2 cellular contexts compared by ENCODE assay signal in the genomic region with DNA sequence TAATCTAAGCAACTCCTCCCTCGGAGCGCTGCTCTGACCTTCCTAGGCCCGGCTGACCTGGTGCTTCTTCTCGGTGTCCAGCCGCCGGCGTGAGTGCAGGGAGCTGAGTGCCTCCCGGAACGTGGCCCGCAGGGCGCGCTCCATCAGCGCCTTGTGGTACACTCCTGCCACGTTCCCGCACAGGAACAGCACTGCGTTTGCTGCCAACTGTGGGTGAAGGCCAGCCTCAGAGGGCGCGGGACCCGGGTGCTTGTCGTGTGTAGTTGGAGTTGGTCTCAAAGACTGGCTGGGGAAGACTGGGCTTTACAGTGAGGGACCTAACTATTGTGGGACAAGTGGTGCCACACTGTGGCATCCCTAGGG.
TF ChIP-seq lines count a peak whose summit lies in the region.

No MANE protein-coding gene starts in this region.

TF ChIP-seq in GM23338, 12 proteins besides CTCF, POLR2A, EP300 and RAD21 (continued from another document):
- TF ChIP-seq, protein P1, sequence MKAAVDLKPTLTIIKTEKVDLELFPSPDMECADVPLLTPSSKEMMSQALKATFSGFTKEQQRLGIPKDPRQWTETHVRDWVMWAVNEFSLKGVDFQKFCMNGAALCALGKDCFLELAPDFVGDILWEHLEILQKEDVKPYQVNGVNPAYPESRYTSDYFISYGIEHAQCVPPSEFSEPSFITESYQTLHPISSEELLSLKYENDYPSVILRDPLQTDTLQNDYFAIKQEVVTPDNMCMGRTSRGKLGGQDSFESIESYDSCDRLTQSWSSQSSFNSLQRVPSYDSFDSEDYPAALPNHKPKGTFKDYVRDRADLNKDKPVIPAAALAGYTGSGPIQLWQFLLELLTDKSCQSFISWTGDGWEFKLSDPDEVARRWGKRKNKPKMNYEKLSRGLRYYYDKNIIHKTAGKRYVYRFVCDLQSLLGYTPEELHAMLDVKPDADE (IDR thresholded peaks at IDR 0.05), result no peak
- TF ChIP-seq, protein P2, sequence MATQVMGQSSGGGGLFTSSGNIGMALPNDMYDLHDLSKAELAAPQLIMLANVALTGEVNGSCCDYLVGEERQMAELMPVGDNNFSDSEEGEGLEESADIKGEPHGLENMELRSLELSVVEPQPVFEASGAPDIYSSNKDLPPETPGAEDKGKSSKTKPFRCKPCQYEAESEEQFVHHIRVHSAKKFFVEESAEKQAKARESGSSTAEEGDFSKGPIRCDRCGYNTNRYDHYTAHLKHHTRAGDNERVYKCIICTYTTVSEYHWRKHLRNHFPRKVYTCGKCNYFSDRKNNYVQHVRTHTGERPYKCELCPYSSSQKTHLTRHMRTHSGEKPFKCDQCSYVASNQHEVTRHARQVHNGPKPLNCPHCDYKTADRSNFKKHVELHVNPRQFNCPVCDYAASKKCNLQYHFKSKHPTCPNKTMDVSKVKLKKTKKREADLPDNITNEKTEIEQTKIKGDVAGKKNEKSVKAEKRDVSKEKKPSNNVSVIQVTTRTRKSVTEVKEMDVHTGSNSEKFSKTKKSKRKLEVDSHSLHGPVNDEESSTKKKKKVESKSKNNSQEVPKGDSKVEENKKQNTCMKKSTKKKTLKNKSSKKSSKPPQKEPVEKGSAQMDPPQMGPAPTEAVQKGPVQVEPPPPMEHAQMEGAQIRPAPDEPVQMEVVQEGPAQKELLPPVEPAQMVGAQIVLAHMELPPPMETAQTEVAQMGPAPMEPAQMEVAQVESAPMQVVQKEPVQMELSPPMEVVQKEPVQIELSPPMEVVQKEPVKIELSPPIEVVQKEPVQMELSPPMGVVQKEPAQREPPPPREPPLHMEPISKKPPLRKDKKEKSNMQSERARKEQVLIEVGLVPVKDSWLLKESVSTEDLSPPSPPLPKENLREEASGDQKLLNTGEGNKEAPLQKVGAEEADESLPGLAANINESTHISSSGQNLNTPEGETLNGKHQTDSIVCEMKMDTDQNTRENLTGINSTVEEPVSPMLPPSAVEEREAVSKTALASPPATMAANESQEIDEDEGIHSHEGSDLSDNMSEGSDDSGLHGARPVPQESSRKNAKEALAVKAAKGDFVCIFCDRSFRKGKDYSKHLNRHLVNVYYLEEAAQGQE (IDR thresholded peaks at IDR 0.05; ENCODE audit: unreplicated experiment), result no peak
- TF ChIP-seq JUNB (IDR thresholded peaks at IDR 0.05; ENCODE audit: unreplicated experiment), result no peak

TF ChIP-seq in HepG2, 621 proteins besides CTCF, POLR2A, EP300 and RAD21 (continued from another document):
- TF ChIP-seq, protein P3, sequence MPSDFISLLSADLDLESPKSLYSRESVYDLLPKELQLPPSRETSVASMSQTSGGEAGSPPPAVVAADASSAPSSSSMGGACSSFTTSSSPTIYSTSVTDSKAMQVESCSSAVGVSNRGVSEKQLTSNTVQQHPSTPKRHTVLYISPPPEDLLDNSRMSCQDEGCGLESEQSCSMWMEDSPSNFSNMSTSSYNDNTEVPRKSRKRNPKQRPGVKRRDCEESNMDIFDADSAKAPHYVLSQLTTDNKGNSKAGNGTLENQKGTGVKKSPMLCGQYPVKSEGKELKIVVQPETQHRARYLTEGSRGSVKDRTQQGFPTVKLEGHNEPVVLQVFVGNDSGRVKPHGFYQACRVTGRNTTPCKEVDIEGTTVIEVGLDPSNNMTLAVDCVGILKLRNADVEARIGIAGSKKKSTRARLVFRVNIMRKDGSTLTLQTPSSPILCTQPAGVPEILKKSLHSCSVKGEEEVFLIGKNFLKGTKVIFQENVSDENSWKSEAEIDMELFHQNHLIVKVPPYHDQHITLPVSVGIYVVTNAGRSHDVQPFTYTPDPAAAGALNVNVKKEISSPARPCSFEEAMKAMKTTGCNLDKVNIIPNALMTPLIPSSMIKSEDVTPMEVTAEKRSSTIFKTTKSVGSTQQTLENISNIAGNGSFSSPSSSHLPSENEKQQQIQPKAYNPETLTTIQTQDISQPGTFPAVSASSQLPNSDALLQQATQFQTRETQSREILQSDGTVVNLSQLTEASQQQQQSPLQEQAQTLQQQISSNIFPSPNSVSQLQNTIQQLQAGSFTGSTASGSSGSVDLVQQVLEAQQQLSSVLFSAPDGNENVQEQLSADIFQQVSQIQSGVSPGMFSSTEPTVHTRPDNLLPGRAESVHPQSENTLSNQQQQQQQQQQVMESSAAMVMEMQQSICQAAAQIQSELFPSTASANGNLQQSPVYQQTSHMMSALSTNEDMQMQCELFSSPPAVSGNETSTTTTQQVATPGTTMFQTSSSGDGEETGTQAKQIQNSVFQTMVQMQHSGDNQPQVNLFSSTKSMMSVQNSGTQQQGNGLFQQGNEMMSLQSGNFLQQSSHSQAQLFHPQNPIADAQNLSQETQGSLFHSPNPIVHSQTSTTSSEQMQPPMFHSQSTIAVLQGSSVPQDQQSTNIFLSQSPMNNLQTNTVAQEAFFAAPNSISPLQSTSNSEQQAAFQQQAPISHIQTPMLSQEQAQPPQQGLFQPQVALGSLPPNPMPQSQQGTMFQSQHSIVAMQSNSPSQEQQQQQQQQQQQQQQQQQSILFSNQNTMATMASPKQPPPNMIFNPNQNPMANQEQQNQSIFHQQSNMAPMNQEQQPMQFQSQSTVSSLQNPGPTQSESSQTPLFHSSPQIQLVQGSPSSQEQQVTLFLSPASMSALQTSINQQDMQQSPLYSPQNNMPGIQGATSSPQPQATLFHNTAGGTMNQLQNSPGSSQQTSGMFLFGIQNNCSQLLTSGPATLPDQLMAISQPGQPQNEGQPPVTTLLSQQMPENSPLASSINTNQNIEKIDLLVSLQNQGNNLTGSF (CRISPR knock-in tag; IDR thresholded peaks at IDR 0.05), result peak; percentile 25; the same call in 1 of the 2 replicates
- TF ChIP-seq CHCHD3 (CRISPR knock-in tag; IDR thresholded peaks at IDR 0.05) (0 out of 2 replicates have a peak, but pooled peaks have one; percentile 19), NFYC (CRISPR knock-in tag; IDR thresholded peaks at IDR 0.05) (no peak), FLYWCH1 (CRISPR knock-in tag; IDR thresholded peaks at IDR 0.05) (0 out of 2 replicates have a peak, but pooled peaks have one; percentile 22), ZNF143 (CRISPR knock-in tag; IDR thresholded peaks at IDR 0.05) (0 out of 2 replicates have a peak, but pooled peaks have one; percentile 20), NFKB2 (CRISPR knock-in tag; IDR thresholded peaks at IDR 0.05; ENCODE audit: borderline replicate concordance) (peak; percentile 47; the same call in 1 of the 2 replicates), GFI1 (CRISPR knock-in tag; IDR thresholded peaks at IDR 0.05; ENCODE audit: borderline replicate concordance) (no peak), RBM39 (IDR thresholded peaks at IDR 0.05; ENCODE audit: low read depth, low read length, poor library complexity, severe bottlenecking) (peak; percentile 23), ZNF660 (CRISPR knock-in tag; IDR thresholded peaks at IDR 0.05; ENCODE audit: borderline replicate concordance, low read depth) (0 out of 2 replicates have a peak, but pooled peaks have one; percentile 12), CEBPG (CRISPR knock-in tag; IDR thresholded peaks at IDR 0.05) (no peak), NCOA2 (CRISPR knock-in tag; IDR thresholded peaks at IDR 0.05) (no peak), EED (CRISPR knock-in tag; IDR thresholded peaks at IDR 0.05) (no peak), ZNF256 (CRISPR knock-in tag; conservative IDR thresholded peaks at IDR 0.05) (0 out of 2 replicates have a peak, but pooled peaks have one; percentile 22), GATAD2A (CRISPR knock-in tag; IDR thresholded peaks at IDR 0.05) (no peak), RORA (CRISPR knock-in tag; IDR thresholded peaks at IDR 0.05) (no peak), NFIB (CRISPR knock-in tag; IDR thresholded peaks at IDR 0.05; ENCODE audit: borderline replicate concordance) (0 out of 2 replicates have a peak, but pooled peaks have one; percentile 78), ZNF550 (CRISPR knock-in tag; IDR thresholded peaks at IDR 0.05; ENCODE audit: borderline replicate concordance) (peak; percentile 87), TRIM24 (CRISPR knock-in tag; IDR thresholded peaks at IDR 0.05) (peak; percentile 66; the same call in 1 of the 2 replicates), POLR2G (IDR thresholded peaks at IDR 0.05; ENCODE audit: low read depth, low read length) (no peak), SMYD3 (CRISPR knock-in tag; IDR thresholded peaks at IDR 0.05) (no peak)
- TF ChIP-seq, protein P4, sequence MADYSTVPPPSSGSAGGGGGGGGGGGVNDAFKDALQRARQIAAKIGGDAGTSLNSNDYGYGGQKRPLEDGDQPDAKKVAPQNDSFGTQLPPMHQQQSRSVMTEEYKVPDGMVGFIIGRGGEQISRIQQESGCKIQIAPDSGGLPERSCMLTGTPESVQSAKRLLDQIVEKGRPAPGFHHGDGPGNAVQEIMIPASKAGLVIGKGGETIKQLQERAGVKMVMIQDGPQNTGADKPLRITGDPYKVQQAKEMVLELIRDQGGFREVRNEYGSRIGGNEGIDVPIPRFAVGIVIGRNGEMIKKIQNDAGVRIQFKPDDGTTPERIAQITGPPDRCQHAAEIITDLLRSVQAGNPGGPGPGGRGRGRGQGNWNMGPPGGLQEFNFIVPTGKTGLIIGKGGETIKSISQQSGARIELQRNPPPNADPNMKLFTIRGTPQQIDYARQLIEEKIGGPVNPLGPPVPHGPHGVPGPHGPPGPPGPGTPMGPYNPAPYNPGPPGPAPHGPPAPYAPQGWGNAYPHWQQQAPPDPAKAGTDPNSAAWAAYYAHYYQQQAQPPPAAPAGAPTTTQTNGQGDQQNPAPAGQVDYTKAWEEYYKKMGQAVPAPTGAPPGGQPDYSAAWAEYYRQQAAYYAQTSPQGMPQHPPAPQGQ (CRISPR knock-in tag; IDR thresholded peaks at IDR 0.05; ENCODE audit: borderline replicate concordance), result peak; percentile 24; the same call in 1 of the 2 replicates
- TF ChIP-seq, protein P5, sequence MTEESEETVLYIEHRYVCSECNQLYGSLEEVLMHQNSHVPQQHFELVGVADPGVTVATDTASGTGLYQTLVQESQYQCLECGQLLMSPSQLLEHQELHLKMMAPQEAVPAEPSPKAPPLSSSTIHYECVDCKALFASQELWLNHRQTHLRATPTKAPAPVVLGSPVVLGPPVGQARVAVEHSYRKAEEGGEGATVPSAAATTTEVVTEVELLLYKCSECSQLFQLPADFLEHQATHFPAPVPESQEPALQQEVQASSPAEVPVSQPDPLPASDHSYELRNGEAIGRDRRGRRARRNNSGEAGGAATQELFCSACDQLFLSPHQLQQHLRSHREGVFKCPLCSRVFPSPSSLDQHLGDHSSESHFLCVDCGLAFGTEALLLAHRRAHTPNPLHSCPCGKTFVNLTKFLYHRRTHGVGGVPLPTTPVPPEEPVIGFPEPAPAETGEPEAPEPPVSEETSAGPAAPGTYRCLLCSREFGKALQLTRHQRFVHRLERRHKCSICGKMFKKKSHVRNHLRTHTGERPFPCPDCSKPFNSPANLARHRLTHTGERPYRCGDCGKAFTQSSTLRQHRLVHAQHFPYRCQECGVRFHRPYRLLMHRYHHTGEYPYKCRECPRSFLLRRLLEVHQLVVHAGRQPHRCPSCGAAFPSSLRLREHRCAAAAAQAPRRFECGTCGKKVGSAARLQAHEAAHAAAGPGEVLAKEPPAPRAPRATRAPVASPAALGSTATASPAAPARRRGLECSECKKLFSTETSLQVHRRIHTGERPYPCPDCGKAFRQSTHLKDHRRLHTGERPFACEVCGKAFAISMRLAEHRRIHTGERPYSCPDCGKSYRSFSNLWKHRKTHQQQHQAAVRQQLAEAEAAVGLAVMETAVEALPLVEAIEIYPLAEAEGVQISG (CRISPR knock-in tag; IDR thresholded peaks at IDR 0.05), result peak; percentile 0; the same call in 1 of the 2 replicates
- TF ChIP-seq, protein P6, sequence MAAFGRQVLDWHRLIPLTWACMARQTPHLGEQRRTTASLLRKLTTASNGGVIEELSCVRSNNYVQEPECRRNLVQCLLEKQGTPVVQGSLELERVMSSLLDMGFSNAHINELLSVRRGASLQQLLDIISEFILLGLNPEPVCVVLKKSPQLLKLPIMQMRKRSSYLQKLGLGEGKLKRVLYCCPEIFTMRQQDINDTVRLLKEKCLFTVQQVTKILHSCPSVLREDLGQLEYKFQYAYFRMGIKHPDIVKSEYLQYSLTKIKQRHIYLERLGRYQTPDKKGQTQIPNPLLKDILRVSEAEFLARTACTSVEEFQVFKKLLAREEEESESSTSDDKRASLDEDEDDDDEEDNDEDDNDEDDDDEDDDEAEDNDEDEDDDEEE (CRISPR knock-in tag; IDR thresholded peaks at IDR 0.05), result no peak
- TF ChIP-seq, protein P7, sequence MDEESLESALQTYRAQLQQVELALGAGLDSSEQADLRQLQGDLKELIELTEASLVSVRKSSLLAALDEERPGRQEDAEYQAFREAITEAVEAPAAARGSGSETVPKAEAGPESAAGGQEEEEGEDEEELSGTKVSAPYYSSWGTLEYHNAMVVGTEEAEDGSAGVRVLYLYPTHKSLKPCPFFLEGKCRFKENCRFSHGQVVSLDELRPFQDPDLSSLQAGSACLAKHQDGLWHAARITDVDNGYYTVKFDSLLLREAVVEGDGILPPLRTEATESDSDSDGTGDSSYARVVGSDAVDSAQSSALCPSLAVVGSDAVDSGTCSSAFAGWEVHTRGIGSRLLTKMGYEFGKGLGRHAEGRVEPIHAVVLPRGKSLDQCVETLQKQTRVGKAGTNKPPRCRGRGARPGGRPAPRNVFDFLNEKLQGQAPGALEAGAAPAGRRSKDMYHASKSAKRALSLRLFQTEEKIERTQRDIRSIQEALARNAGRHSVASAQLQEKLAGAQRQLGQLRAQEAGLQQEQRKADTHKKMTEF (CRISPR knock-in tag; IDR thresholded peaks at IDR 0.05), result no peak
- TF ChIP-seq, protein P8, sequence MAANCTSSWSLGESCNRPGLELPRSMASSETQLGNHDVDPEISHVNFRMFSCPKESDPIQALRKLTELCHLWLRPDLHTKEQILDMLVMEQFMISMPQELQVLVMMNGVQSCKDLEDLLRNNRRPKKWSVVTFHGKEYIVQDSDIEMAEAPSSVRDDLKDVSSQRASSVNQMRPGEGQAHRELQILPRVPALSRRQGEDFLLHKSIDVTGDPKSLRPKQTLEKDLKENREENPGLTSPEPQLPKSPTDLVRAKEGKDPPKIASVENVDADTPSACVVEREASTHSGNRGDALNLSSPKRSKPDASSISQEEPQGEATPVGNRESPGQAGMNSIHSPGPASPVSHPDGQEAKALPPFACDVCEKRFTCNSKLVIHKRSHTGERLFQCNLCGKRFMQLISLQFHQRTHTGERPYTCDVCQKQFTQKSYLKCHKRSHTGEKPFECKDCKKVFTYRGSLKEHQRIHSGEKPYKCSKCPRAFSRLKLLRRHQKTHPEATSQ (CRISPR knock-in tag; IDR thresholded peaks at IDR 0.05; ENCODE audit: borderline replicate concordance), result no peak
- TF ChIP-seq, protein P9, sequence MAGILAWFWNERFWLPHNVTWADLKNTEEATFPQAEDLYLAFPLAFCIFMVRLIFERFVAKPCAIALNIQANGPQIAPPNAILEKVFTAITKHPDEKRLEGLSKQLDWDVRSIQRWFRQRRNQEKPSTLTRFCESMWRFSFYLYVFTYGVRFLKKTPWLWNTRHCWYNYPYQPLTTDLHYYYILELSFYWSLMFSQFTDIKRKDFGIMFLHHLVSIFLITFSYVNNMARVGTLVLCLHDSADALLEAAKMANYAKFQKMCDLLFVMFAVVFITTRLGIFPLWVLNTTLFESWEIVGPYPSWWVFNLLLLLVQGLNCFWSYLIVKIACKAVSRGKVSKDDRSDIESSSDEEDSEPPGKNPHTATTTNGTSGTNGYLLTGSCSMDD (CRISPR knock-in tag; IDR thresholded peaks at IDR 0.05), result peak; percentile 59; the same call in 1 of the 2 replicates
